Comparison of ENCODE assay signal across 1 cellular context in the genomic region with DNA sequence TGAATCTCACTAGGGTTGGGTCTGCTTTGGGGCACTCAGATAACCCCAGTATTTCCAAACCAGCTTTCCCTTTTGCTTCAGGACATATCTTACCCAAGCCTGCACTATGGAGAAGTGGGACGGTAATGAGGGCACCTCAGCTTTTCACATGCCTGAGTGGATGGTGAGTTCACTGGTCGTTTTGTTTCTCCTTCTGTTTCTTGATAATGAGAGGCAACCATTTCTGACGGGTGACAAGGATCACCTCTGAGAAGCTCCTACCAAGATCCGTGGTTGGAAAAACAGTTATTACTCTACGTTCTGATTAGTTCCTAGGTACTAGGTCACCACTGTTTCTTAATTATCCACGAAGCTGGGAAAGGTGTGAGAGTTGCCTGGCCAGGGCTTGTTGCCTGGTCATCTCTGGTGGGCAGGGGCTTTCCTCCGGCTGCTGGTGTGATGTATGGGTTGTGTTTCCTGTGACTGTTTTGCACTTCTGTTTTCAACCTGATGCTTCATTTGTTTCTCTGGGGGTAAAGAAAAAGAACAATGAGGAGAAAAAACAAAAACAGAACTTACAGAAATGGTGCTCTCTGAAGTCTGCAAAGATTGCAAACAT.
TF ChIP-seq lines count a peak whose summit lies in the region.

No MANE protein-coding gene starts in this region.

TF ChIP-seq in GM12878, 131 proteins besides CTCF, POLR2A, EP300 and RAD21 (continued from another document):
- TF ChIP-seq MLLT1 (IDR thresholded peaks at IDR 0.05) (peak; percentile 49; the same call in 1 of the 2 replicates), RBBP5 (conservative IDR thresholded peaks at IDR 0.05) (no peak), CBX5 (IDR thresholded peaks at IDR 0.05; ENCODE audit: low read depth) (no peak), E2F4 (IDR thresholded peaks at IDR 0.05; ENCODE audit: low read depth, low read length) (no peak), BCL3 (IDR thresholded peaks at IDR 0.05; ENCODE audit: borderline replicate concordance, insufficient read depth, low read depth, low read length, poor library complexity, severe bottlenecking) (no peak), SP1 (IDR thresholded peaks at IDR 0.05; ENCODE audit: low read depth, low read length) (no peak), HCFC1 (IDR thresholded peaks at IDR 0.05; ENCODE audit: low read length) (no peak), NRF1 (conservative IDR thresholded peaks at IDR 0.05; ENCODE audit: low read depth, low read length) (no peak), ESRRA (IDR thresholded peaks at IDR 0.05; ENCODE audit: low read length) (no peak), RELB (IDR thresholded peaks at IDR 0.05; ENCODE audit: low read depth) (peak; percentile 97), SIX5 (IDR thresholded peaks at IDR 0.05; ENCODE audit: low read depth, low read length, severe bottlenecking) (no peak), ATF7 (IDR thresholded peaks at IDR 0.05; ENCODE audit: low read depth) (peak; percentile 32; the same call in 1 of the 2 replicates), ASH2L (IDR thresholded peaks at IDR 0.05; ENCODE audit: borderline replicate concordance, low read depth) (no peak), MYC (IDR thresholded peaks at IDR 0.05; ENCODE audit: insufficient read depth, insufficient read length, insufficient replicate concordance, low read length, severe bottlenecking) (no peak)
- TF ChIP-seq, protein P1, sequence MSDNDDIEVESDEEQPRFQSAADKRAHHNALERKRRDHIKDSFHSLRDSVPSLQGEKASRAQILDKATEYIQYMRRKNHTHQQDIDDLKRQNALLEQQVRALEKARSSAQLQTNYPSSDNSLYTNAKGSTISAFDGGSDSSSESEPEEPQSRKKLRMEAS (IDR thresholded peaks at IDR 0.05; ENCODE audit: low read depth, low read length), result no peak
- TF ChIP-seq, protein P2, sequence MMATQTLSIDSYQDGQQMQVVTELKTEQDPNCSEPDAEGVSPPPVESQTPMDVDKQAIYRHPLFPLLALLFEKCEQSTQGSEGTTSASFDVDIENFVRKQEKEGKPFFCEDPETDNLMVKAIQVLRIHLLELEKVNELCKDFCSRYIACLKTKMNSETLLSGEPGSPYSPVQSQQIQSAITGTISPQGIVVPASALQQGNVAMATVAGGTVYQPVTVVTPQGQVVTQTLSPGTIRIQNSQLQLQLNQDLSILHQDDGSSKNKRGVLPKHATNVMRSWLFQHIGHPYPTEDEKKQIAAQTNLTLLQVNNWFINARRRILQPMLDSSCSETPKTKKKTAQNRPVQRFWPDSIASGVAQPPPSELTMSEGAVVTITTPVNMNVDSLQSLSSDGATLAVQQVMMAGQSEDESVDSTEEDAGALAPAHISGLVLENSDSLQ (IDR thresholded peaks at IDR 0.05), result no peak
- TF ChIP-seq, protein P3, sequence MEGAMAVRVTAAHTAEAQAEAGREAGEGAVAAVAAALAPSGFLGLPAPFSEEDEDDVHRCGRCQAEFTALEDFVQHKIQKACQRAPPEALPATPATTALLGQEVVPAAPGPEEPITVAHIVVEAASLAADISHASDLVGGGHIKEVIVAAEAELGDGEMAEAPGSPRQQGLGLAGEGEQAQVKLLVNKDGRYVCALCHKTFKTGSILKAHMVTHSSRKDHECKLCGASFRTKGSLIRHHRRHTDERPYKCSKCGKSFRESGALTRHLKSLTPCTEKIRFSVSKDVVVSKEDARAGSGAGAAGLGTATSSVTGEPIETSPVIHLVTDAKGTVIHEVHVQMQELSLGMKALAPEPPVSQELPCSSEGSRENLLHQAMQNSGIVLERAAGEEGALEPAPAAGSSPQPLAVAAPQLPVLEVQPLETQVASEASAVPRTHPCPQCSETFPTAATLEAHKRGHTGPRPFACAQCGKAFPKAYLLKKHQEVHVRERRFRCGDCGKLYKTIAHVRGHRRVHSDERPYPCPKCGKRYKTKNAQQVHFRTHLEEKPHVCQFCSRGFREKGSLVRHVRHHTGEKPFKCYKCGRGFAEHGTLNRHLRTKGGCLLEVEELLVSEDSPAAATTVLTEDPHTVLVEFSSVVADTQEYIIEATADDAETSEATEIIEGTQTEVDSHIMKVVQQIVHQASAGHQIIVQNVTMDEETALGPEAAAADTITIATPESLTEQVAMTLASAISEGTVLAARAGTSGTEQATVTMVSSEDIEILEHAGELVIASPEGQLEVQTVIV (IDR thresholded peaks at IDR 0.05; ENCODE audit: borderline replicate concordance, partially characterized antibody), result no peak
- TF ChIP-seq, protein P4, sequence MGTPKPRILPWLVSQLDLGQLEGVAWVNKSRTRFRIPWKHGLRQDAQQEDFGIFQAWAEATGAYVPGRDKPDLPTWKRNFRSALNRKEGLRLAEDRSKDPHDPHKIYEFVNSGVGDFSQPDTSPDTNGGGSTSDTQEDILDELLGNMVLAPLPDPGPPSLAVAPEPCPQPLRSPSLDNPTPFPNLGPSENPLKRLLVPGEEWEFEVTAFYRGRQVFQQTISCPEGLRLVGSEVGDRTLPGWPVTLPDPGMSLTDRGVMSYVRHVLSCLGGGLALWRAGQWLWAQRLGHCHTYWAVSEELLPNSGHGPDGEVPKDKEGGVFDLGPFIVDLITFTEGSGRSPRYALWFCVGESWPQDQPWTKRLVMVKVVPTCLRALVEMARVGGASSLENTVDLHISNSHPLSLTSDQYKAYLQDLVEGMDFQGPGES (IDR thresholded peaks at IDR 0.05), result no peak
